26 cellular contexts compared by ENCODE assay signal in genomic region chr7:25386311-25386744, GRCh38.
DNase-seq lines count a peak whose midpoint lies in the region; ATAC-seq and TF ChIP-seq lines count a peak whose summit lies in the region.
"Had no signal": no experiment of that assay in that cellular context is flagged by ENCODE, and none has a peak within 500 bp of the region (broad histone marks: within the 10 kb centered on the region; RNA-seq: fewer than 3 reads in every experiment).

No MANE protein-coding gene starts in this region.

- no peaks in the 10 kb centered on the region for H3K79me2 ChIP-seq in GM23248 (ENCODE audit: insufficient read depth)
- H3K79me2 ChIP-seq: parathyroid adenoma had no signal

- no peak overlapping the region for H2AFZ ChIP-seq in GM23248
- H2AFZ ChIP-seq: parathyroid adenoma had no signal

- no peaks in the 10 kb centered on the region for H3K9me2 ChIP-seq in GM23248 (ENCODE audit: insufficient read depth)

- ATAC-seq in GM18498 (IDR thresholded peaks at IDR 0.05; ENCODE audit: unreplicated experiment) = no peak
- ATAC-seq: mucosa of descending colon; right lobe of liver; stimulated activated naive B cell treated with anti-CD40 and anti-IgM and Interleukin-4, amounts not matched to agents 10 μg/mL and 1 μg/mL and 100 μg/mL, for 72 hours; T-cell had no signal

- H3K4me1 Mint-ChIP-seq in nephron progenitor cell = peaks cover 69% of the 10 kb centered on the region
- H3K4me1 Mint-ChIP-seq: central memory CD8-positive, alpha-beta T cell; stimulated activated naive B cell treated with anti-CD40 and anti-IgM and Interleukin-4, amounts not matched to agents 10 μg/mL and 1 μg/mL and 100 μg/mL, for 72 hours had no signal

- H3K27me3 Mint-ChIP-seq in nephron progenitor cell (ENCODE audit: low read depth, poor library complexity) = peaks cover 12% of the 10 kb centered on the region
- H3K27me3 Mint-ChIP-seq: activated naive CD4-positive, alpha-beta T cell treated with anti-CD3 and anti-CD28 coated beads, Interleukin-2, amount 50 U/mL, for 24 hours had no signal

- no peak overlapping the region for H3K4me3 Mint-ChIP-seq in nephron progenitor cell
- H3K4me3 Mint-ChIP-seq: activated naive CD4-positive, alpha-beta T cell treated with anti-CD3 and anti-CD28 coated beads, Interleukin-2, amount 50 U/mL, for 24 hours; central memory CD8-positive, alpha-beta T cell; stimulated activated naive B cell treated with anti-CD40 and anti-IgM and Interleukin-4, amounts not matched to agents 10 μg/mL and 1 μg/mL and 100 μg/mL, for 72 hours; T-cell had no signal

- no peaks in the 10 kb centered on the region for H3K9me3 Mint-ChIP-seq in nephron progenitor cell
- H3K9me3 Mint-ChIP-seq: activated naive CD4-positive, alpha-beta T cell treated with anti-CD3 and anti-CD28 coated beads, Interleukin-2, amount 50 U/mL, for 24 hours; central memory CD8-positive, alpha-beta T cell; stimulated activated naive B cell treated with anti-CD40 and anti-IgM and Interleukin-4, amounts not matched to agents 10 μg/mL and 1 μg/mL and 100 μg/mL, for 72 hours; T-cell had no signal

- 30 to 33% methylated on average over 6 of the region's 6 CpGs for WGBS in GM23248 (ENCODE audit: low coverage in 1 of 2, low lambda C conversion rate in 2 of 2, missing lambda C conversion rate in 2 of 2), 2 experiments

- no peaks in the 10 kb centered on the region for H3F3A ChIP-seq in GM23248 (ENCODE audit: insufficient read depth)

- no peak overlapping the region for H3K27ac ChIP-seq in GM23248
- H3K27ac ChIP-seq: BLaER1, HL-60, parathyroid adenoma, right lobe of liver, SJCRH30 had no signal

- H3K9me3 ChIP-seq in GM23248 (ENCODE audit: low read depth) = no peaks in the 10 kb centered on the region
- H3K9me3 ChIP-seq: BLaER1, mucosa of descending colon, right lobe of liver, SJCRH30 had no signal

- DNase-seq in G401 (ENCODE audit: low spot score) (peak; percentile 61), NCI-H446 (lab: John Stamatoyannopoulos, UW) (peak; percentile 95 to 98), cerebellar cortex (ENCODE audit: low spot score) (peak; percentile 55), nephron progenitor cell (no peak), SK-N-DZ (ENCODE audit: low spot score) (no peak), GM23248 (no peak)
- no peak for DNase-seq in stimulated activated CD4-positive, alpha-beta T cell treated with anti-CD3 and anti-CD28 coated beads, Interleukin-4, amount 100 ng/mL, for 1 hour
- DNase-seq: activated CD4-positive, CD25-positive, alpha-beta regulatory T cell; DMS79; GF-D8; Karpas-422; mucosa of descending colon; MV-4-11; NCI-H1930; NCI-H526; right lobe of liver; SJCRH30; stimulated activated naive B cell treated with anti-CD40 and anti-IgM and Interleukin-4, amounts not matched to agents 10 μg/mL and 1 μg/mL and 100 μg/mL, for 72 hours; T-cell had no signal

- H3K27me3 ChIP-seq in GM23248 (replicated peaks; ENCODE audit: insufficient read depth) = peaks cover 21% of the 10 kb centered on the region
- H3K27me3 ChIP-seq: BLaER1, right lobe of liver had no signal

- H3K4me2 ChIP-seq in GM23248 (ENCODE audit: unreplicated experiment) = no peak overlapping the region
- H3K4me2 ChIP-seq: BLaER1 had no signal

- no peaks in the 10 kb centered on the region for H3K4me1 ChIP-seq in GM23248 (ENCODE audit: insufficient read depth)
- H3K4me1 ChIP-seq: BLaER1, parathyroid adenoma, right lobe of liver, SJCRH30 had no signal

- no peaks in the 10 kb centered on the region for H3K36me3 Mint-ChIP-seq in nephron progenitor cell (ENCODE audit: low read depth)
- H3K36me3 Mint-ChIP-seq: activated naive CD4-positive, alpha-beta T cell treated with anti-CD3 and anti-CD28 coated beads, Interleukin-2, amount 50 U/mL, for 24 hours; stimulated activated naive B cell treated with anti-CD40 and anti-IgM and Interleukin-4, amounts not matched to agents 10 μg/mL and 1 μg/mL and 100 μg/mL, for 72 hours; T-cell had no signal

- no peak for TF ChIP-seq CTCF in nephron progenitor cell (IDR thresholded peaks at IDR 0.05)

- in situ Hi-C loops in G401 (cut with HindIII; ENCODE audit: low sequenced_read_pairs) (loop anchor here (25.0 kb wide), 1 partner anchor 176 kb away; no protein-coding TSS in a partner anchor), GM23248 (cut with MboI) (loop anchor here (5.0 to 10.0 kb wide), 2 partner anchors 132 to 466 kb away; no protein-coding TSS in a partner anchor)

- H3K4me3 ChIP-seq in GM23248 = no peak overlapping the region
- H3K4me3 ChIP-seq: BLaER1, dorsolateral prefrontal cortex, mucosa of descending colon, right lobe of liver, SJCRH30 had no signal

- no peak overlapping the region for H3K9ac ChIP-seq in GM23248
- H3K9ac ChIP-seq: BLaER1, parathyroid adenoma had no signal

- no peaks in the 10 kb centered on the region for H3K36me3 ChIP-seq in GM23248 (ENCODE audit: low read depth)
- H3K36me3 ChIP-seq: BLaER1, right lobe of liver, SJCRH30 had no signal

- H4K20me1 ChIP-seq in GM23248 (ENCODE audit: insufficient read depth) = no peaks in the 10 kb centered on the region
- H4K20me1 ChIP-seq: BLaER1 had no signal

- peak overlapping the region; percentile 26 for H3K27ac Mint-ChIP-seq in nephron progenitor cell
- H3K27ac Mint-ChIP-seq: activated naive CD4-positive, alpha-beta T cell treated with anti-CD3 and anti-CD28 coated beads, Interleukin-2, amount 50 U/mL, for 24 hours; stimulated activated naive B cell treated with anti-CD40 and anti-IgM and Interleukin-4, amounts not matched to agents 10 μg/mL and 1 μg/mL and 100 μg/mL, for 72 hours; T-cell had no signal

Comparison
In these comparisons a context has a peak if more than half of its experiments do, and no peak if none do; other contexts are left out.
1. DNase-seq: peak in G401 (single experiment), NCI-H446 (2 of 2) and cerebellar cortex (single experiment); none in nephron progenitor cell (single experiment), SK-N-DZ (single experiment), stimulated activated CD4-positive, alpha-beta T cell treated with anti-CD3 and anti-CD28 coated beads, Interleukin-4, amount 100 ng/mL, for 1 hour (single experiment) and GM23248 (single experiment).